ENCODE assay signal across 13 cellular contexts in the genomic region with DNA sequence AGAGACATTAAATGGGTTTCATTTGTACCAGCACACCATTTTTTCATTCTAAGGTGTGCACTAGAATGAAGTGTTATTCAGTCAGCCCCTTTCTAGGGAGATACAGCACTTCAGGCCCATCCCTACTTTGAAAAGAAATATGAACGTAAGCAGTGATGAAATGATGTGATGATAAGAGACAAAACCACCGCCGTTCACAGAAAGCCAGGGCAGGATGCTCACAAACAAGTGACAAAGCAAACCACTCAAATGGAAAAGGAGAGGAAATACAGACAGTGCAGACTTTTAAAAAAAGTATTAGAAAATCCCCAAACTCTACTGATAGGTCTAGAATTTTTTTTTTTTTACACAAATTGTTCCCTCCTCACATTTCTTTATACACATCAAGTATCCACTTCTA.
DNase-seq lines count a peak whose midpoint lies in the region; ATAC-seq and TF ChIP-seq lines count a peak whose summit lies in the region.
"Had no signal": no experiment of that assay in that cellular context is flagged by ENCODE, and none has a peak within 500 bp of the region (broad histone marks: within the 10 kb centered on the region; RNA-seq: fewer than 3 reads in every experiment).

No MANE protein-coding gene starts in this region.

- TF ChIP-seq CTCF in prostate gland (IDR thresholded peaks at IDR 0.05) (no peak), brain microvascular endothelial cell (IDR thresholded peaks at IDR 0.05; ENCODE audit: low read depth, low read length, missing control alignments) (no peak)

- no peaks in the 10 kb centered on the region for H3K27me3 Mint-ChIP-seq in activated CD8-positive, alpha-beta memory T cell treated with anti-CD3 and anti-CD28 coated beads, Interleukin-2, amount 10 ng/mL, durations not matched to agents 7 days and 5 days
- H3K27me3 Mint-ChIP-seq in activated CD4-positive, alpha-beta memory T cell treated with anti-CD3 and anti-CD28 coated beads for 36 hours: no peaks in the 10 kb centered on the region
- no peaks in the 10 kb centered on the region for H3K27me3 Mint-ChIP-seq in stimulated activated naive CD8-positive, alpha-beta T cell treated with anti-CD3 and anti-CD28 coated beads, Interleukin-15, Interleukin-2, amounts not matched to agents 100 ng/mL and 50 ng/mL, for 24 hours

- peak; percentile 85 for DNase-seq in activated CD8-positive, alpha-beta memory T cell treated with anti-CD3 and anti-CD28 coated beads, Interleukin-2, amount 10 ng/mL, durations not matched to agents 7 days and 5 days
- DNase-seq in activated CD8-positive, alpha-beta memory T cell treated with anti-CD3 and anti-CD28 coated beads for 24 hours: no peak
- peak; percentile 76 for DNase-seq in activated CD4-positive, alpha-beta memory T cell treated with anti-CD3 and anti-CD28 coated beads for 36 hours
- peak; percentile 27 for DNase-seq in effector CD8-positive, alpha-beta T cell (lab: John Stamatoyannopoulos, UW)
- no peak for DNase-seq in prostate gland (ENCODE audit: low spot score)
- no peak for DNase-seq in brain microvascular endothelial cell
- DNase-seq: kidney, NCI-H1417 had no signal

- H3K4me3 ChIP-seq in prostate gland: no peak overlapping the region
- H3K4me3 ChIP-seq in brain microvascular endothelial cell (ENCODE audit: low read depth, low read length): no peak overlapping the region

- no peaks in the 10 kb centered on the region for H3K4me1 ChIP-seq in prostate gland (replicated peaks)
- H3K4me1 ChIP-seq: parathyroid adenoma had no signal

- H3K27ac ChIP-seq in prostate gland: no peak overlapping the region
- no peak overlapping the region for H3K27ac ChIP-seq in brain microvascular endothelial cell
- H3K27ac ChIP-seq: epithelial cell of prostate, parathyroid adenoma had no signal

- CTCF ChIA-PET in activated CD8-positive, alpha-beta memory T cell treated with anti-CD3 and anti-CD28 coated beads, Interleukin-2, amount 10 ng/mL, durations not matched to agents 7 days and 5 days (lab: Charles Lee): interaction anchor here (1.3 to 2.5 kb wide), 5 partner anchors 11 to 280 kb away, joined by 3 to 8 read pairs (median 7); no protein-coding TSS in a partner anchor
- CTCF ChIA-PET in activated CD4-positive, alpha-beta memory T cell treated with anti-CD3 and anti-CD28 coated beads for 36 hours (lab: Charles Lee): interaction anchor here (0.8 to 1.6 kb wide), 5 partner anchors 10 to 69 kb away, joined by 3 to 8 read pairs (median 4); no protein-coding TSS in a partner anchor

- in situ Hi-C loops in brain microvascular endothelial cell (cut with HindIII; ENCODE audit: low pct_ligation_motif_present, low sequenced_read_pairs): no loop called here

- peaks cover 69% of the 10 kb centered on the region for H3K36me3 Mint-ChIP-seq in activated CD8-positive, alpha-beta memory T cell treated with anti-CD3 and anti-CD28 coated beads, Interleukin-2, amount 10 ng/mL, durations not matched to agents 7 days and 5 days
- peaks cover 54% of the 10 kb centered on the region for H3K36me3 Mint-ChIP-seq in activated CD4-positive, alpha-beta memory T cell treated with anti-CD3 and anti-CD28 coated beads for 36 hours
- H3K36me3 Mint-ChIP-seq in stimulated activated naive CD8-positive, alpha-beta T cell treated with anti-CD3 and anti-CD28 coated beads, Interleukin-15, Interleukin-2, amounts not matched to agents 100 ng/mL and 50 ng/mL, for 24 hours (ENCODE audit: low read depth): peaks cover 56% of the 10 kb centered on the region

- no peaks in the 10 kb centered on the region for H3K9me3 Mint-ChIP-seq in activated CD8-positive, alpha-beta memory T cell treated with anti-CD3 and anti-CD28 coated beads, Interleukin-2, amount 10 ng/mL, durations not matched to agents 7 days and 5 days (ENCODE audit: low read depth)
- H3K9me3 Mint-ChIP-seq in activated CD4-positive, alpha-beta memory T cell treated with anti-CD3 and anti-CD28 coated beads for 36 hours: peaks cover 4% of the 10 kb centered on the region
- H3K9me3 Mint-ChIP-seq in stimulated activated naive CD8-positive, alpha-beta T cell treated with anti-CD3 and anti-CD28 coated beads, Interleukin-15, Interleukin-2, amounts not matched to agents 100 ng/mL and 50 ng/mL, for 24 hours: no peaks in the 10 kb centered on the region

- H3K27ac Mint-ChIP-seq in activated CD8-positive, alpha-beta memory T cell treated with anti-CD3 and anti-CD28 coated beads, Interleukin-2, amount 10 ng/mL, durations not matched to agents 7 days and 5 days: peak overlapping the region; percentile 91
- H3K27ac Mint-ChIP-seq in activated CD4-positive, alpha-beta memory T cell treated with anti-CD3 and anti-CD28 coated beads for 36 hours: peak overlapping the region; percentile 87
- H3K27ac Mint-ChIP-seq in stimulated activated naive CD8-positive, alpha-beta T cell treated with anti-CD3 and anti-CD28 coated beads, Interleukin-15, Interleukin-2, amounts not matched to agents 100 ng/mL and 50 ng/mL, for 24 hours: peak overlapping the region; percentile 96

- peak; percentile 83 for ATAC-seq in activated CD8-positive, alpha-beta memory T cell treated with anti-CD3 and anti-CD28 coated beads, Interleukin-2, amount 10 ng/mL, durations not matched to agents 7 days and 5 days
- ATAC-seq in HG03097 (IDR thresholded peaks at IDR 0.05; ENCODE audit: low FRiP score, unreplicated experiment): no peak
- ATAC-seq: Panc1 had no signal

- no peaks in the 10 kb centered on the region for H3K27me3 ChIP-seq in prostate gland (replicated peaks; ENCODE audit: insufficient read depth)
- H3K27me3 ChIP-seq in brain microvascular endothelial cell (replicated peaks): no peaks in the 10 kb centered on the region

- no peaks in the 10 kb centered on the region for H3K9me3 ChIP-seq in prostate gland

- H3K4me1 Mint-ChIP-seq in activated CD8-positive, alpha-beta memory T cell treated with anti-CD3 and anti-CD28 coated beads, Interleukin-2, amount 10 ng/mL, durations not matched to agents 7 days and 5 days: peaks cover 87% of the 10 kb centered on the region
- H3K4me1 Mint-ChIP-seq in activated CD4-positive, alpha-beta memory T cell treated with anti-CD3 and anti-CD28 coated beads for 36 hours (ENCODE audit: low read depth): peaks cover 93% of the 10 kb centered on the region
- H3K4me1 Mint-ChIP-seq in stimulated activated naive CD8-positive, alpha-beta T cell treated with anti-CD3 and anti-CD28 coated beads, Interleukin-15, Interleukin-2, amounts not matched to agents 100 ng/mL and 50 ng/mL, for 24 hours (ENCODE audit: low read depth): peaks cover 91% of the 10 kb centered on the region

- WGBS in prostate gland: 82% methylated on average over 3 of the region's 3 CpGs

- peak overlapping the region; percentile 5 for H3K4me3 Mint-ChIP-seq in activated CD8-positive, alpha-beta memory T cell treated with anti-CD3 and anti-CD28 coated beads, Interleukin-2, amount 10 ng/mL, durations not matched to agents 7 days and 5 days
- H3K4me3 Mint-ChIP-seq in activated CD4-positive, alpha-beta memory T cell treated with anti-CD3 and anti-CD28 coated beads for 36 hours: peak overlapping the region; percentile 47
- peak overlapping the region; percentile 54 for H3K4me3 Mint-ChIP-seq in stimulated activated naive CD8-positive, alpha-beta T cell treated with anti-CD3 and anti-CD28 coated beads, Interleukin-15, Interleukin-2, amounts not matched to agents 100 ng/mL and 50 ng/mL, for 24 hours

- POLR2A ChIA-PET in activated CD4-positive, alpha-beta memory T cell treated with anti-CD3 and anti-CD28 coated beads for 36 hours (lab: Charles Lee): interaction anchor here (1.0 to 3.0 kb wide), 8 partner anchors 10 to 280 kb away, joined by 3 to 16 read pairs (median 6); a partner anchor contains a TSS

- intact Hi-C loops in activated CD4-positive, alpha-beta memory T cell treated with anti-CD3 and anti-CD28 coated beads for 36 hours (cut with micrococcal nuclease): loop anchor here (1.0 kb wide), 3 partner anchors 10 to 149 kb away; no protein-coding TSS in a partner anchor
- intact Hi-C loops in prostate gland (cut with DNase I): no loop called here

- TF ChIP-seq POLR2A in prostate gland (IDR thresholded peaks at IDR 0.05): no peak

- H3K36me3 ChIP-seq in prostate gland (no peaks in the 10 kb centered on the region), brain microvascular endothelial cell (replicated peaks) (no peaks in the 10 kb centered on the region)

Comparison
In these comparisons a context has a peak if more than half of its experiments do, and no peak if none do; other contexts are left out.
1. DNase-seq: peak in activated CD8-positive, alpha-beta memory T cell treated with anti-CD3 and anti-CD28 coated beads, Interleukin-2, amount 10 ng/mL, durations not matched to agents 7 days and 5 days (single experiment), activated CD4-positive, alpha-beta memory T cell treated with anti-CD3 and anti-CD28 coated beads for 36 hours (single experiment) and effector CD8-positive, alpha-beta T cell (single experiment); none in activated CD8-positive, alpha-beta memory T cell treated with anti-CD3 and anti-CD28 coated beads for 24 hours (single experiment), prostate gland (single experiment) and brain microvascular endothelial cell (single experiment).
2. Peak in every context shown above with its lines, with median percentiles within 50 percentile points of each other: H3K27ac Mint-ChIP-seq and H3K4me3 Mint-ChIP-seq.